11 cellular contexts compared by ENCODE assay signal in genomic region chr3:31425401-31425800, GRCh38.
"Had no signal": no experiment of that assay in that cellular context is flagged by ENCODE, and none has a peak within 500 bp of the region (broad histone marks: within the 10 kb centered on the region; RNA-seq: fewer than 3 reads in every experiment).

No MANE protein-coding gene starts in this region.

- H3K4me1 ChIP-seq: HAP-1 had no signal

- H3K36me3 ChIP-seq: HAP-1 had no signal

- H3K9ac ChIP-seq: GM23248 had no signal

- H2AFZ ChIP-seq: GM23248, GM23338 had no signal

- FAIRE-seq: H1, H54 had no signal

- H3K4me2 ChIP-seq: GM23338 had no signal

- H3K27ac ChIP-seq: GM23248 had no signal

- H3K9me3 ChIP-seq: HAP-1 had no signal

- ATAC-seq: GM23338, HCT116 had no signal

- DNase-seq: GM23248, GOT3, H7, H9, HCEC 1CT, HFFc6 had no signal

- H3K4me3 ChIP-seq: GM23248, GM23338, HAP-1 had no signal
